In the genomic region with DNA sequence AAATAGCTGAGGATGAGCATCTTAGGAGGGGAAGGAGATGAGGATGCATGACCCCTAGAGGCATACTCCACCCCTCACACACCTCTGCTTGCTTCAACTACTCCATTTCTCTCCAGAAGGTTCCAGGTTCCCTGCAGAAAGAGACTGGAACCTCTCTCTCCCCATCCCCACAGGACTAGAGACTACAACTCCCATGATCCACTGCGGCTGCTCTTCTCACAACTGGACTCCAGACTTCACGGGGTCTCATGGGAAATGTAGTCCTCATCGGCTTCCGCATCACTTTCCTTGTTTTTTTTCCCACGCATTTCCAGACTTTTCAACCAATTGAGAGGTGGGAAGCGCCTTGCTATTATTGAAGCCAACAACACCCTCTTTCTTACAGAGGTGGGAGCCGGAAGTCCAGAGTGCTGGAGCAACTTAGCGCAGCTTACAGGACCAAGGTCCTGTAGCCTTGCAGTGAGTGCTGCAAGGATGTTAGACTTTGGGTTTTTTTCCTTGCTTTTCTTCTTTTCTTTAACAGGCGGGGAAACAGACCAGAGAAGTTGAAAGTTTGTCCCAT, we compare ENCODE assay signal across 1 cellular context.
TF ChIP-seq lines count a peak whose summit lies in the region.

No MANE protein-coding gene starts in this region.

TF ChIP-seq in H1, 55 proteins besides CTCF, POLR2A, EP300 and RAD21 (continued from another document):
- TF ChIP-seq SIX5 (IDR thresholded peaks at IDR 0.05; ENCODE audit: low read depth, low read length) (peak; percentile 97), CREB1 (IDR thresholded peaks at IDR 0.05) (0 out of 2 replicates have a peak, but pooled peaks have one; percentile 38), TEAD4 (IDR thresholded peaks at IDR 0.05; ENCODE audit: low read depth, low read length) (no peak), YY1 (IDR thresholded peaks at IDR 0.05; ENCODE audit: low read depth, low read length) (peak; percentile 38; the same call in 1 of the 2 replicates), KDM1A (IDR thresholded peaks at IDR 0.05; ENCODE audit: borderline replicate concordance, low read length) (peak; percentile 58; the same call in 1 of the 2 replicates), SUZ12 (IDR thresholded peaks at IDR 0.05; ENCODE audit: low read length) (no peak)
